ENCODE assay signal across 8 cellular contexts in genomic region chrX:9785944-9786741, GRCh38. TPM values are rescaled to one million over a fixed set of nuclear protein-coding genes. Genes with fewer than 3 reads are reported as not detected.
DNase-seq lines count a peak whose midpoint lies in the region; ATAC-seq and TF ChIP-seq lines count a peak whose summit lies in the region.

A gene with protein sequence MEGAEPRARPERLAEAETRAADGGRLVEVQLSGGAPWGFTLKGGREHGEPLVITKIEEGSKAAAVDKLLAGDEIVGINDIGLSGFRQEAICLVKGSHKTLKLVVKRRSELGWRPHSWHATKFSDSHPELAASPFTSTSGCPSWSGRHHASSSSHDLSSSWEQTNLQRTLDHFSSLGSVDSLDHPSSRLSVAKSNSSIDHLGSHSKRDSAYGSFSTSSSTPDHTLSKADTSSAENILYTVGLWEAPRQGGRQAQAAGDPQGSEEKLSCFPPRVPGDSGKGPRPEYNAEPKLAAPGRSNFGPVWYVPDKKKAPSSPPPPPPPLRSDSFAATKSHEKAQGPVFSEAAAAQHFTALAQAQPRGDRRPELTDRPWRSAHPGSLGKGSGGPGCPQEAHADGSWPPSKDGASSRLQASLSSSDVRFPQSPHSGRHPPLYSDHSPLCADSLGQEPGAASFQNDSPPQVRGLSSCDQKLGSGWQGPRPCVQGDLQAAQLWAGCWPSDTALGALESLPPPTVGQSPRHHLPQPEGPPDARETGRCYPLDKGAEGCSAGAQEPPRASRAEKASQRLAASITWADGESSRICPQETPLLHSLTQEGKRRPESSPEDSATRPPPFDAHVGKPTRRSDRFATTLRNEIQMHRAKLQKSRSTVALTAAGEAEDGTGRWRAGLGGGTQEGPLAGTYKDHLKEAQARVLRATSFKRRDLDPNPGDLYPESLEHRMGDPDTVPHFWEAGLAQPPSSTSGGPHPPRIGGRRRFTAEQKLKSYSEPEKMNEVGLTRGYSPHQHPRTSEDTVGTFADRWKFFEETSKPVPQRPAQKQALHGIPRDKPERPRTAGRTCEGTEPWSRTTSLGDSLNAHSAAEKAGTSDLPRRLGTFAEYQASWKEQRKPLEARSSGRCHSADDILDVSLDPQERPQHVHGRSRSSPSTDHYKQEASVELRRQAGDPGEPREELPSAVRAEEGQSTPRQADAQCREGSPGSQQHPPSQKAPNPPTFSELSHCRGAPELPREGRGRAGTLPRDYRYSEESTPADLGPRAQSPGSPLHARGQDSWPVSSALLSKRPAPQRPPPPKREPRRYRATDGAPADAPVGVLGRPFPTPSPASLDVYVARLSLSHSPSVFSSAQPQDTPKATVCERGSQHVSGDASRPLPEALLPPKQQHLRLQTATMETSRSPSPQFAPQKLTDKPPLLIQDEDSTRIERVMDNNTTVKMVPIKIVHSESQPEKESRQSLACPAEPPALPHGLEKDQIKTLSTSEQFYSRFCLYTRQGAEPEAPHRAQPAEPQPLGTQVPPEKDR (N-terminal part only) (plus strand): TSS chrX:9786429. CDS start chrX:9786546, 117 bp downstream.

- ATAC-seq in T-helper 17 cell (no peak), GM21825 (IDR thresholded peaks at IDR 0.05; ENCODE audit: unreplicated experiment) (no peak), HG03196 (IDR thresholded peaks at IDR 0.05; ENCODE audit: unreplicated experiment) (no peak), HG03095 (IDR thresholded peaks at IDR 0.05; ENCODE audit: unreplicated experiment) (no peak)

- no peaks in the 10 kb centered on the region for H3K36me3 ChIP-seq in HAP-1 (replicated peaks)

- in situ Hi-C loops in HAP-1 (cut with MboI; ENCODE audit: low sequenced_read_pairs): no loop called here
- in situ Hi-C loops in GM13977 (cut with MboI; ENCODE audit: low pct_unique_long_range_greater_than_20kb, low sequenced_read_pairs, unreplicated experiment): no loop called here

- peaks cover 16% of the 10 kb centered on the region for H3K27me3 Mint-ChIP-seq in T-helper 17 cell
- no peaks in the 10 kb centered on the region for H3K27me3 Mint-ChIP-seq in progenitor cell of endocrine pancreas

- no peaks in the 10 kb centered on the region for H3K9me3 Mint-ChIP-seq in progenitor cell of endocrine pancreas (ENCODE audit: low read depth)

- H3K4me3 Mint-ChIP-seq in T-helper 17 cell (peak within 1 kb of the TSS; percentile 76), progenitor cell of endocrine pancreas (ENCODE audit: low read depth) (peak within 1 kb of the TSS; percentile 82)

- peak within 1 kb of the TSS; percentile 55 for H3K4me3 ChIP-seq in HAP-1

- no peak for TF ChIP-seq CTCF in progenitor cell of endocrine pancreas (IDR thresholded peaks at IDR 0.05; ENCODE audit: unreplicated experiment)
- TF ChIP-seq CTCF in GM13977 (IDR thresholded peaks at IDR 0.05; ENCODE audit: extremely low read depth, insufficient read depth, missing control alignments): no peak

- no peaks in the 10 kb centered on the region for H3K36me3 Mint-ChIP-seq in T-helper 17 cell (ENCODE audit: low read depth)
- H3K36me3 Mint-ChIP-seq in progenitor cell of endocrine pancreas (ENCODE audit: insufficient read depth): no peaks in the 10 kb centered on the region

- DNase-seq in HAP-1 (ENCODE audit: low spot score in 2 of 2) (peak; percentile 12 to 66), T-helper 17 cell (no peak), glomerular visceral epithelial cell (ENCODE audit: extremely low spot score) (peak; percentile 2), progenitor cell of endocrine pancreas (ENCODE audit: low spot score, unreplicated experiment) (peak; percentile 34), GM13977 (ENCODE audit: low spot score) (no peak)

- H3K4me1 Mint-ChIP-seq in T-helper 17 cell (no peaks in the 10 kb centered on the region), progenitor cell of endocrine pancreas (ENCODE audit: low read depth) (peaks cover 15% of the 10 kb centered on the region)

- H3K4me1 ChIP-seq in HAP-1: peaks cover 17% of the 10 kb centered on the region

- H3K27me3 ChIP-seq in HAP-1 (ENCODE audit: low read depth): no peaks in the 10 kb centered on the region

- H3K9me3 ChIP-seq in HAP-1 (no peaks in the 10 kb centered on the region), T-helper 17 cell (ENCODE audit: control insufficient read depth, low read length, poor library complexity, severe bottlenecking) (no peaks in the 10 kb centered on the region)

- H3K27ac Mint-ChIP-seq in T-helper 17 cell: no peak within 1 kb of the TSS
- peak within 1 kb of the TSS; percentile 95 for H3K27ac Mint-ChIP-seq in progenitor cell of endocrine pancreas

RNA-seq across cellular contexts. Expression of the gene that starts here (rescaled TPM):
- total RNA-seq in T-helper 17 cell: not detected
- 10.5 and 10.6 TPM in 2 replicates for total RNA-seq in progenitor cell of endocrine pancreas

Comparison
In these comparisons a context has a peak if more than half of its experiments do, and no peak if none do; other contexts are left out.
1. RNA of the gene that starts here (total RNA-seq): 10.5 to 10.6 TPM in progenitor cell of endocrine pancreas; not detected in T-helper 17 cell; every median in the first group is over 10 times any median in the second.
2. DNase-seq: peak in HAP-1 (2 of 2), glomerular visceral epithelial cell (single experiment) and progenitor cell of endocrine pancreas (single experiment); none in T-helper 17 cell (0 of 3) and GM13977 (single experiment).